Comparison of ENCODE assay signal across 9 cellular contexts in the genomic region with DNA sequence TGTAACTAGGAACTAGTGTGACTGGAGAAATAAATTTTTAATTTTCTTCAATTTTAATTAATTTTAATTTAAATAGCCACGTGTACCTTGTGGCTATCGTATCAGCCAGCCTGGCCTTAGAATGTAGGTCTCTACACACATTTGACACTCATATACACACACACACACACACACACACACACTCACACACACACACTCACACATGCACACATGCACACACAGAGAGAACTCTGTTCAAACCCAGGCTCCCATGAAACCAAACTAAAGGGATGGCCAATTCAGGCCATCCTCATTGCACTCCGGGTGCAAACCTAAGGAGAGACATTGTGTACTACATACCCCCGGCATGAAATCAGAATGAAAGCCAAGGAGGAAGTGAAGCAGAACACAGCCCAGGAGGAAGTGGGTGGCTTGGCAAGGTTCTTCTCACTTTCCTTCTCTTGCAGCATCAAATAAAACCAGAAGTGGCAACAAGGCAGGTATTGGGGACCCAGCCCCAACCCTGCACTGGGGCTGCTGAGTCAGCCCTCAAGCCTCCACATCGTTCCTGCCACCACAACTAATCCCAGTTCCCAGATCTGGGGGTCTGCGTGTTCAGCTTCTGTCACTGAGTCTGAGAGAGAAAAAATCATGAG. TPM values are rescaled to one million over a fixed set of nuclear protein-coding genes. Genes with fewer than 3 reads are reported as not detected.
DNase-seq lines count a peak whose midpoint lies in the region; ATAC-seq and TF ChIP-seq lines count a peak whose summit lies in the region.
"Had no signal": no experiment of that assay in that cellular context is flagged by ENCODE, and none has a peak within 500 bp of the region (broad histone marks: within the 10 kb centered on the region; RNA-seq: fewer than 3 reads in every experiment).

No MANE protein-coding gene starts in this region.

- H3K27ac ChIP-seq in effector memory CD4-positive, alpha-beta T cell (ENCODE audit: insufficient read depth, low read length, poor library complexity, severe bottlenecking), result no peak overlapping the region
- no peak overlapping the region for H3K27ac ChIP-seq in thyroid gland

- no peak for TF ChIP-seq CTCF in thyroid gland (IDR thresholded peaks at IDR 0.05)

- no peaks in the 10 kb centered on the region for H3K4me1 ChIP-seq in effector memory CD4-positive, alpha-beta T cell (ENCODE audit: control insufficient read depth, insufficient read depth, low read length, poor library complexity, severe bottlenecking)
- no peaks in the 10 kb centered on the region for H3K4me1 ChIP-seq in thyroid gland

- DNase-seq in NOMO-1 treated with dmso at 0.1 percent for 144 hours (lab: John Stamatoyannopoulos, UW; ENCODE audit: unreplicated experiment) (peak; percentile 77), thyroid gland (peak; percentile 35 to 37), H4 (ENCODE audit: low spot score) (no peak), mesenteric fat pad (ENCODE audit: low spot score) (no peak), cerebellum (ENCODE audit: low spot score) (no peak)
- no peak for DNase-seq in effector memory CD4-positive, alpha-beta T cell
- DNase-seq: IMR-90 had no signal

- TF ChIP-seq POLR2A in thyroid gland (IDR thresholded peaks at IDR 0.05), result no peak

- H3K27me3 ChIP-seq in effector memory CD4-positive, alpha-beta T cell (replicated peaks; ENCODE audit: control insufficient read depth, insufficient read depth, low read length, poor library complexity, severe bottlenecking), result no peaks in the 10 kb centered on the region
- H3K27me3 ChIP-seq in thyroid gland, result no peaks in the 10 kb centered on the region

- ATAC-seq in GM18858 (IDR thresholded peaks at IDR 0.05; ENCODE audit: unreplicated experiment) (peak; percentile 72), HG02610 (IDR thresholded peaks at IDR 0.05; ENCODE audit: unreplicated experiment) (peak; percentile 90)

- WGBS in thyroid gland, 2 donors, result 58 to 72% methylated on average over 6 of the region's 6 CpGs

- H3K36me3 ChIP-seq in effector memory CD4-positive, alpha-beta T cell (ENCODE audit: control insufficient read depth, insufficient read depth, low read length), result no peaks in the 10 kb centered on the region
- H3K36me3 ChIP-seq in thyroid gland, result no peaks in the 10 kb centered on the region

- intact Hi-C loops in thyroid gland (cut with DNase I), result loop anchor here (10.0 kb wide), 1 partner anchor 84 kb away; no protein-coding TSS in a partner anchor

- peak overlapping the region; percentile 2 for H3K4me3 ChIP-seq in effector memory CD4-positive, alpha-beta T cell (ENCODE audit: insufficient read depth, low read depth, low read length, poor library complexity, severe bottlenecking)
- H3K4me3 ChIP-seq in thyroid gland (replicated peaks in 1 of 3), result no peak overlapping the region

- H3K9me3 ChIP-seq in effector memory CD4-positive, alpha-beta T cell (ENCODE audit: control insufficient read depth, low read length), result no peaks in the 10 kb centered on the region
- H3K9me3 ChIP-seq in thyroid gland, result no peaks in the 10 kb centered on the region

RNA-seq across cellular contexts. Expression of a gene that starts 26.2 kb away (rescaled TPM):
- total RNA-seq in thyroid gland, result 100 to 1,000 TPM in 3 of 4 donors, 10 to 100 TPM in 1; 94.5 to 177 (median 150) TPM
- total RNA-seq in H4 (2014; rRNA removed; shearing (Covaris generic)), result 57.1 and 58.9 TPM in 2 replicates
- 63.3 TPM for total RNA-seq in mesenteric fat pad
- total RNA-seq in cerebellum, result 27.0 TPM

Comparison
In these comparisons a context has a peak if more than half of its experiments do, and no peak if none do; other contexts are left out.
1. DNase-seq: peak in NOMO-1 treated with dmso at 0.1 percent for 144 hours (single experiment) and thyroid gland (2 of 2); none in effector memory CD4-positive, alpha-beta T cell (0 of 3), H4 (single experiment), mesenteric fat pad (single experiment) and cerebellum (single experiment).